26 cellular contexts compared by ENCODE assay signal in the genomic region with DNA sequence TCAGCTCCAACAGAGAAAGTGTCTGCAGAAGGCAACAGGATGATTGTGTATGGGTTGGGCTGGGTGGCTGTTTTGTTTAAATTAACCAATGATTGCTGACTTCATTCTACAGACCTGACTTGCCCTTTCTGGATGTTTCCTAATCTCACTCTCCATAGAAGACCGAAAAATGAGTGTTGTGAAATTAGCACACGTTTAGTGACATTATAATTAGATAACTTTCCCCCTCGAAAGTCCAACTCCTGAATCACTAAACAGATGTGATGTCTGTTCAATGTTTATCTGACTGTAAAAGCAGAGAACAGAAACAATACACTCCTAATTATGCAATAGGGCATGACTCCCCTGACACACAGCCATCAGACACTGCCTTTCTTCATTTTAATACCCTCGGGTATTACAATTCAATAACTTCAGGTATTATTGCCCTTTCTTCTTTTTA.
DNase-seq lines count a peak whose midpoint lies in the region; ATAC-seq and TF ChIP-seq lines count a peak whose summit lies in the region.
"Had no signal": no experiment of that assay in that cellular context is flagged by ENCODE, and none has a peak within 500 bp of the region (broad histone marks: within the 10 kb centered on the region; RNA-seq: fewer than 3 reads in every experiment).

No MANE protein-coding gene starts in this region.

- no peak overlapping the region for H2AK5ac ChIP-seq in mesenchymal stem cell (ENCODE audit: low read length, severe bottlenecking)

- H3K36me3 Mint-ChIP-seq in activated CD4-positive, alpha-beta T cell treated with anti-CD3 and anti-CD28 coated beads for 36 hours (ENCODE audit: low read depth) = no peaks in the 10 kb centered on the region
- H3K36me3 Mint-ChIP-seq: CD4-positive, alpha-beta memory T cell had no signal

- POLR2A ChIA-PET in activated CD4-positive, alpha-beta T cell treated with anti-CD3 and anti-CD28 coated beads for 36 hours (lab: Charles Lee) = no interaction called here

- no peak overlapping the region for H3K14ac ChIP-seq in mesenchymal stem cell (ENCODE audit: low read length in 2 of 2)

- CTCF ChIA-PET in activated CD4-positive, alpha-beta T cell treated with anti-CD3 and anti-CD28 coated beads for 36 hours (lab: Charles Lee) = no interaction called here

- H3K27ac Mint-ChIP-seq in activated CD4-positive, alpha-beta T cell treated with anti-CD3 and anti-CD28 coated beads for 36 hours = no peak overlapping the region
- H3K27ac Mint-ChIP-seq: activated CD4-positive, alpha-beta T cell treated with anti-CD3 and anti-CD28 coated beads, Interleukin-2, amount 10 ng/mL, durations not matched to agents 24 days and 14 days; activated naive CD8-positive, alpha-beta T cell treated with anti-CD3 and anti-CD28 coated beads, Interleukin-2, amount 50 U/mL, for 24 hours; activated T-helper 2 cell treated with anti-CD3 and anti-CD28 coated beads, Interferon-gamma antibody, Interleukin-2, Interleukin-4, amounts not matched to agents 10 μg/mL and 5 μg/mL and 100 μg/mL, durations not matched to agents 14 hours and 24 hours and 36 hours; CD4-positive, alpha-beta memory T cell; stimulated activated naive CD8-positive, alpha-beta T cell treated with anti-CD3 and anti-CD28 coated beads, Interleukin-15, amount 100 ng/mL, for 72 hours; T-helper 1 cell treated with Interleukin-12 subunit alpha and Interleukin-12 subunit beta and Interleukin-4 antibody, amounts not matched to agents 30 μg/mL and 1 μg/mL, for 36 hours had no signal

- no peak overlapping the region for H2AFZ ChIP-seq in mesenchymal stem cell (ENCODE audit: low read depth, low read length)

- H3K4me3 ChIP-seq in choroid plexus epithelial cell (ENCODE audit: low read depth, low read length) = no peak overlapping the region
- peak overlapping the region in 1 of 2 experiments; percentile 22 for H3K4me3 ChIP-seq in mesenchymal stem cell (ENCODE audit: insufficient read depth in 1 of 2, low read depth in 1 of 2, low read length in 2 of 2)
- H3K4me3 ChIP-seq: cardiac muscle cell, heart right ventricle, left ventricle myocardium inferior, prostate gland, spleen, transverse colon had no signal

- no peak for TF ChIP-seq CTCF in choroid plexus epithelial cell (conservative IDR thresholded peaks at IDR 0.05; ENCODE audit: low read depth, low read length)

- 30% methylated on average over 3 of the region's 4 CpGs for WGBS in mesenchymal stem cell

- H4K8ac ChIP-seq in mesenchymal stem cell (ENCODE audit: low read length) = no peak overlapping the region

- H3K27me3 ChIP-seq in mesenchymal stem cell (ENCODE audit: control insufficient read depth in 1 of 2, insufficient read depth in 1 of 2, low read length in 2 of 2) = no peaks in the 10 kb centered on the region
- H3K27me3 ChIP-seq: cardiac muscle cell, transverse colon had no signal

- H3K27me3 Mint-ChIP-seq in activated CD4-positive, alpha-beta T cell treated with anti-CD3 and anti-CD28 coated beads for 36 hours = peaks cover 34% of the 10 kb centered on the region

- no peak overlapping the region for H3K4ac ChIP-seq in mesenchymal stem cell (ENCODE audit: low read depth in 1 of 2, low read length in 2 of 2)

- H3K18ac ChIP-seq in mesenchymal stem cell (ENCODE audit: low read depth in 1 of 2, low read length in 2 of 2) = no peak overlapping the region

- no peak overlapping the region for H2BK12ac ChIP-seq in mesenchymal stem cell (ENCODE audit: low read length in 2 of 2)

- no peaks in the 10 kb centered on the region for H3K4me1 Mint-ChIP-seq in activated CD4-positive, alpha-beta T cell treated with anti-CD3 and anti-CD28 coated beads for 36 hours
- H3K4me1 Mint-ChIP-seq: activated CD4-positive, alpha-beta T cell treated with anti-CD3 and anti-CD28 coated beads, Interleukin-2, amount 10 ng/mL, durations not matched to agents 24 days and 14 days; activated naive CD8-positive, alpha-beta T cell treated with anti-CD3 and anti-CD28 coated beads, Interleukin-2, amount 50 U/mL, for 24 hours; CD4-positive, alpha-beta memory T cell; neural crest cell; stimulated activated naive CD8-positive, alpha-beta T cell treated with anti-CD3 and anti-CD28 coated beads, Interleukin-15, amount 100 ng/mL, for 72 hours had no signal

- H3K4me2 ChIP-seq in mesenchymal stem cell (ENCODE audit: low read length, poor library complexity, severe bottlenecking) = no peak overlapping the region

- no peak overlapping the region for H3K23ac ChIP-seq in mesenchymal stem cell (ENCODE audit: low read length in 2 of 2)

- H3K4me1 ChIP-seq in mesenchymal stem cell (ENCODE audit: control insufficient read depth, insufficient read depth, low read depth, low read length) = no peaks in the 10 kb centered on the region
- H3K4me1 ChIP-seq: heart right ventricle, left ventricle myocardium inferior, prostate gland, spleen had no signal

- no peak overlapping the region for H3K27ac ChIP-seq in mesenchymal stem cell (ENCODE audit: low read length, poor library complexity, severe bottlenecking)
- H3K27ac ChIP-seq: cardiac muscle cell, heart right ventricle, left ventricle myocardium inferior, prostate gland, spleen had no signal

- H4K91ac ChIP-seq in mesenchymal stem cell (ENCODE audit: low read length) = no peak overlapping the region

- H2BK5ac ChIP-seq in mesenchymal stem cell (ENCODE audit: low read depth, low read length, poor library complexity, severe bottlenecking) = no peak overlapping the region

- H3K9ac ChIP-seq in mesenchymal stem cell (ENCODE audit: low read length) = peak overlapping the region; percentile 24

- H3K9me3 ChIP-seq in mesenchymal stem cell (ENCODE audit: control insufficient read depth, low read length) = no peaks in the 10 kb centered on the region
- H3K9me3 ChIP-seq: heart right ventricle, left ventricle myocardium inferior, prostate gland, spleen, transverse colon had no signal

- H2BK120ac ChIP-seq in mesenchymal stem cell (ENCODE audit: low read depth, low read length) = no peak overlapping the region

- H3K4me3 Mint-ChIP-seq in activated CD4-positive, alpha-beta T cell treated with anti-CD3 and anti-CD28 coated beads for 36 hours = no peak overlapping the region
- H3K4me3 Mint-ChIP-seq: activated CD4-positive, alpha-beta T cell treated with anti-CD3 and anti-CD28 coated beads, Interleukin-2, amount 10 ng/mL, durations not matched to agents 24 days and 14 days; activated naive CD8-positive, alpha-beta T cell treated with anti-CD3 and anti-CD28 coated beads, Interleukin-2, amount 50 U/mL, for 24 hours; CD4-positive, alpha-beta memory T cell; neural crest cell; stimulated activated naive CD8-positive, alpha-beta T cell treated with anti-CD3 and anti-CD28 coated beads, Interleukin-15, amount 100 ng/mL, for 72 hours; T-helper 1 cell treated with Interleukin-12 subunit alpha and Interleukin-12 subunit beta and Interleukin-4 antibody, amounts not matched to agents 30 μg/mL and 1 μg/mL, for 36 hours had no signal

- H3K9me3 Mint-ChIP-seq in activated CD4-positive, alpha-beta T cell treated with anti-CD3 and anti-CD28 coated beads for 36 hours (ENCODE audit: low read depth) = no peaks in the 10 kb centered on the region
- H3K9me3 Mint-ChIP-seq: activated CD4-positive, alpha-beta T cell treated with anti-CD3 and anti-CD28 coated beads, Interleukin-2, amount 10 ng/mL, durations not matched to agents 24 days and 14 days; activated naive CD8-positive, alpha-beta T cell treated with anti-CD3 and anti-CD28 coated beads, Interleukin-2, amount 50 U/mL, for 24 hours; activated T-helper 2 cell treated with anti-CD3 and anti-CD28 coated beads, Interferon-gamma antibody, Interleukin-2, Interleukin-4, amounts not matched to agents 10 μg/mL and 5 μg/mL and 100 μg/mL, durations not matched to agents 14 hours and 24 hours and 36 hours; CD4-positive, alpha-beta memory T cell; neural crest cell; stimulated activated naive CD8-positive, alpha-beta T cell treated with anti-CD3 and anti-CD28 coated beads, Interleukin-15, amount 100 ng/mL, for 72 hours; T-helper 1 cell treated with Interleukin-12 subunit alpha and Interleukin-12 subunit beta and Interleukin-4 antibody, amounts not matched to agents 30 μg/mL and 1 μg/mL, for 36 hours had no signal

- intact Hi-C loops in activated CD4-positive, alpha-beta T cell treated with anti-CD3 and anti-CD28 coated beads for 36 hours (cut with DNase I, micrococcal nuclease) = no loop called here

- DNase-seq in EH (ENCODE audit: low read depth) = peak; percentile 4
- DNase-seq in NCI-H1436 treated with DMSO at 0.1 percent for 48 hours (lab: John Stamatoyannopoulos, UW) = peak; percentile 54
- peak; percentile 48 for DNase-seq in choroid plexus epithelial cell (ENCODE audit: low read depth)
- peak; percentile 72 for DNase-seq in mesenchymal stem cell
- DNase-seq in activated CD4-positive, alpha-beta T cell treated with anti-CD3 and anti-CD28 coated beads for 36 hours = no peak
- no peak for DNase-seq in T-helper 1 cell
- DNase-seq: activated CD4-positive, alpha-beta T cell treated with anti-CD3 and anti-CD28 coated beads, Interleukin-2, amount 10 ng/mL, durations not matched to agents 24 days and 14 days; activated naive CD8-positive, alpha-beta T cell treated with anti-CD3 and anti-CD28 coated beads, Interleukin-2, amount 50 U/mL, for 24 hours; CD4-positive, alpha-beta memory T cell; heart right ventricle; Karpas-422; left ventricle myocardium inferior; NCI-H1105; NCI-H774; Right ventricle myocardium superior; spleen; stimulated activated CD4-positive, alpha-beta T cell treated with anti-CD3 and anti-CD28 coated beads, Interleukin-4, amount 100 ng/mL, for 4 hours; stimulated activated naive CD8-positive, alpha-beta T cell treated with anti-CD3 and anti-CD28 coated beads, Interleukin-15, amount 100 ng/mL, for 72 hours; transverse colon had no signal

- H3K79me1 ChIP-seq in mesenchymal stem cell (replicated peaks; ENCODE audit: low read length, poor library complexity, severe bottlenecking) = no peaks in the 10 kb centered on the region

- no peaks in the 10 kb centered on the region for H3K36me3 ChIP-seq in mesenchymal stem cell (ENCODE audit: control insufficient read depth in 1 of 2, insufficient read depth in 2 of 2, low read depth in 1 of 2, low read length in 2 of 2)
- H3K36me3 ChIP-seq: cardiac muscle cell, heart right ventricle, left ventricle myocardium inferior, prostate gland, spleen, transverse colon had no signal

- H2BK15ac ChIP-seq in mesenchymal stem cell (ENCODE audit: low read depth, poor library complexity, severe bottlenecking) = no peak overlapping the region

- ATAC-seq in HG02870 (IDR thresholded peaks at IDR 0.05; ENCODE audit: unreplicated experiment) (no peak), GM21367 (IDR thresholded peaks at IDR 0.05; ENCODE audit: unreplicated experiment) (no peak)
- no peak for ATAC-seq in activated CD4-positive, alpha-beta T cell treated with anti-CD3 and anti-CD28 coated beads for 36 hours
- ATAC-seq: activated naive CD8-positive, alpha-beta T cell treated with anti-CD3 and anti-CD28 coated beads, Interleukin-2, amount 50 U/mL, for 24 hours; heart right ventricle; stimulated activated naive CD8-positive, alpha-beta T cell treated with anti-CD3 and anti-CD28 coated beads, Interleukin-15, amount 100 ng/mL, for 72 hours had no signal

Comparison
In these comparisons a context has a peak if more than half of its experiments do, and no peak if none do; other contexts are left out.
1. DNase-seq: peak in EH (single experiment), NCI-H1436 treated with DMSO at 0.1 percent for 48 hours (single experiment), choroid plexus epithelial cell (single experiment) and mesenchymal stem cell (single experiment); none in activated CD4-positive, alpha-beta T cell treated with anti-CD3 and anti-CD28 coated beads for 36 hours (single experiment) and T-helper 1 cell (0 of 5).